17 cellular contexts compared by ENCODE assay signal in genomic region chr10:65798133-65798532, GRCh38.
DNase-seq lines count a peak whose midpoint lies in the region; ATAC-seq, FAIRE-seq and TF ChIP-seq lines count a peak whose summit lies in the region.
"Had no signal": no experiment of that assay in that cellular context is flagged by ENCODE, and none has a peak within 500 bp of the region (broad histone marks: within the 10 kb centered on the region; RNA-seq: fewer than 3 reads in every experiment).

No MANE protein-coding gene starts in this region.

- H3K4me2 ChIP-seq in OCI-LY3 (ENCODE audit: low read length) (peak overlapping the region; percentile 66), PC-9 (no peak overlapping the region)

- no peak for TF ChIP-seq POLR2A in GM12891 (IDR thresholded peaks at IDR 0.05; ENCODE audit: low read depth, low read length)

- H2AFZ ChIP-seq in OCI-LY3 (ENCODE audit: low read depth, low read length) (no peak overlapping the region), PC-9 (no peak overlapping the region)

- BruUV-seq in PC-9 (replicated peaks; lab: Mats Ljungman, UMichigan): no TSS peak

- H3K36me3 ChIP-seq in OCI-LY3 (replicated peaks; ENCODE audit: low read depth, low read length) (no peaks in the 10 kb centered on the region), PC-9 (ENCODE audit: low read depth) (no peaks in the 10 kb centered on the region)

- no peaks in the 10 kb centered on the region for H3K9me2 ChIP-seq in PC-9 (ENCODE audit: insufficient read depth)

- intact Hi-C loops in PC-9 (cut with micrococcal nuclease; ENCODE audit: unreplicated experiment): no loop called here

- H3K27ac ChIP-seq in OCI-LY3 (ENCODE audit: low read length): peak overlapping the region; percentile 86
- no peak overlapping the region for H3K27ac ChIP-seq in PC-9

- FAIRE-seq in GM12891 (lab: Jason Lieb, UNC): peak; percentile 67
- FAIRE-seq: D721Med had no signal

- no peaks in the 10 kb centered on the region for H3K79me2 ChIP-seq in OCI-LY3 (ENCODE audit: low read length)
- H3K79me2 ChIP-seq in PC-9 (ENCODE audit: low read depth): no peaks in the 10 kb centered on the region

- H3K27me3 ChIP-seq in OCI-LY3 (ENCODE audit: low read depth, low read length) (no peaks in the 10 kb centered on the region), PC-9 (ENCODE audit: insufficient read depth, low read depth) (no peaks in the 10 kb centered on the region)

- DNase-seq in GM12891 (ENCODE audit: insufficient read length, low spot score): no peak
- DNase-seq in PC-9: no peak
- no peak for DNase-seq in DMS79 (lab: John Stamatoyannopoulos, UW)
- no peak for DNase-seq in activated CD4-positive, alpha-beta T cell treated with anti-CD3 and anti-CD28 coated beads, Interleukin-2, amount 50 U/mL, for 1 hour
- no peak for DNase-seq in NCI-H2081 treated with DMSO at 0.1 percent for 48 hours (lab: John Stamatoyannopoulos, UW)
- DNase-seq: CD8-positive, alpha-beta T cell; GDM1; MV-4-11; NCI-H1417 treated with DMSO at 0.1 percent for 48 hours; NCI-H1930; NCI-H2171; NCI-H446; NCI-H748 treated with DMSO at 0.1 percent for 48 hours had no signal

- 0 out of 2 replicates have a peak overlapping the region, but pooled peaks have one; percentile 15 for H3K4me3 ChIP-seq in OCI-LY3 (ENCODE audit: low read length)
- no peak overlapping the region for H3K4me3 ChIP-seq in PC-9

- POLR2A ChIA-PET in PC-9 (lab: Charles Lee; ENCODE audit: unreplicated experiment): no interaction called here

- no peaks in the 10 kb centered on the region for H3F3A ChIP-seq in PC-9 (ENCODE audit: insufficient read depth, low read depth)

- peak; percentile 55 for ATAC-seq in GM21786 (IDR thresholded peaks at IDR 0.05; ENCODE audit: unreplicated experiment)
- peak; percentile 69 for ATAC-seq in HG03066 (IDR thresholded peaks at IDR 0.05; ENCODE audit: low read depth, unreplicated experiment)
- ATAC-seq: CD8-positive, alpha-beta T cell had no signal

- CTCF ChIA-PET in PC-9 (lab: Charles Lee): no interaction called here

- peaks cover 28% of the 10 kb centered on the region for H3K4me1 ChIP-seq in OCI-LY3 (ENCODE audit: low read length)
- H3K4me1 ChIP-seq in PC-9 (replicated peaks; ENCODE audit: insufficient read depth): no peaks in the 10 kb centered on the region

- no peaks in the 10 kb centered on the region for H3K9me3 ChIP-seq in OCI-LY3 (ENCODE audit: insufficient read depth, low read length)
- no peaks in the 10 kb centered on the region for H3K9me3 ChIP-seq in PC-9 (ENCODE audit: insufficient read depth, low read depth)

- H4K20me1 ChIP-seq in OCI-LY3 (ENCODE audit: insufficient read depth, low read length) (no peaks in the 10 kb centered on the region), PC-9 (ENCODE audit: insufficient read depth) (no peaks in the 10 kb centered on the region)

- TF ChIP-seq CTCF in OCI-LY3 (IDR thresholded peaks at IDR 0.05; ENCODE audit: low read depth, low read length) (no peak), PC-9 (conservative IDR thresholded peaks at IDR 0.05) (no peak)

- H3K9ac ChIP-seq in OCI-LY3 (ENCODE audit: low read length): peak overlapping the region; percentile 18; the same call in 1 of the 2 replicates

TF ChIP-seq in GM12891, 5 proteins besides CTCF, POLR2A, EP300 and RAD21:
- peak; percentile 88 for TF ChIP-seq SPI1 (IDR thresholded peaks at IDR 0.05; ENCODE audit: low read depth, low read length)
- TF ChIP-seq PAX5 (IDR thresholded peaks at IDR 0.05; ENCODE audit: insufficient read depth, low read length, severe bottlenecking): no peak
- no peak for TF ChIP-seq POU2F2 (IDR thresholded peaks at IDR 0.05; ENCODE audit: low read depth, low read length)
- no peak for TF ChIP-seq TAF1 (IDR thresholded peaks at IDR 0.05; ENCODE audit: low read depth, low read length)
- no peak for TF ChIP-seq POLR2AphosphoS5 (IDR thresholded peaks at IDR 0.05; ENCODE audit: low read depth, low read length)
